ENCODE assay signal across 1 cellular context in genomic region chr2:112003585-112003984, GRCh38.
TF ChIP-seq lines count a peak whose summit lies in the region.

No MANE protein-coding gene starts in this region.

TF ChIP-seq in GM12878, 131 proteins besides CTCF, POLR2A, EP300 and RAD21:
- no peak for TF ChIP-seq MTA2 (IDR thresholded peaks at IDR 0.05; ENCODE audit: low read depth)
- no peak for TF ChIP-seq MTA3 (IDR thresholded peaks at IDR 0.05; ENCODE audit: borderline replicate concordance, low read length)
- no peak for TF ChIP-seq IRF4 (IDR thresholded peaks at IDR 0.05; ENCODE audit: low read depth, low read length)
- no peak for TF ChIP-seq DPF2 (IDR thresholded peaks at IDR 0.05)
- TF ChIP-seq MEF2B (IDR thresholded peaks at IDR 0.05; ENCODE audit: partially characterized antibody, poor library complexity, severe bottlenecking) = no peak
- TF ChIP-seq CBX5 (IDR thresholded peaks at IDR 0.05; ENCODE audit: low read depth) = no peak
- no peak for TF ChIP-seq SIX5 (IDR thresholded peaks at IDR 0.05; ENCODE audit: low read depth, low read length, severe bottlenecking)
- TF ChIP-seq RBBP5 (conservative IDR thresholded peaks at IDR 0.05) = no peak
- no peak for TF ChIP-seq GABPA (IDR thresholded peaks at IDR 0.05; ENCODE audit: low read depth)
- no peak for TF ChIP-seq ZZZ3 (IDR thresholded peaks at IDR 0.05; ENCODE audit: control insufficient read depth, insufficient read length, low read depth)
- TF ChIP-seq, protein P1, sequence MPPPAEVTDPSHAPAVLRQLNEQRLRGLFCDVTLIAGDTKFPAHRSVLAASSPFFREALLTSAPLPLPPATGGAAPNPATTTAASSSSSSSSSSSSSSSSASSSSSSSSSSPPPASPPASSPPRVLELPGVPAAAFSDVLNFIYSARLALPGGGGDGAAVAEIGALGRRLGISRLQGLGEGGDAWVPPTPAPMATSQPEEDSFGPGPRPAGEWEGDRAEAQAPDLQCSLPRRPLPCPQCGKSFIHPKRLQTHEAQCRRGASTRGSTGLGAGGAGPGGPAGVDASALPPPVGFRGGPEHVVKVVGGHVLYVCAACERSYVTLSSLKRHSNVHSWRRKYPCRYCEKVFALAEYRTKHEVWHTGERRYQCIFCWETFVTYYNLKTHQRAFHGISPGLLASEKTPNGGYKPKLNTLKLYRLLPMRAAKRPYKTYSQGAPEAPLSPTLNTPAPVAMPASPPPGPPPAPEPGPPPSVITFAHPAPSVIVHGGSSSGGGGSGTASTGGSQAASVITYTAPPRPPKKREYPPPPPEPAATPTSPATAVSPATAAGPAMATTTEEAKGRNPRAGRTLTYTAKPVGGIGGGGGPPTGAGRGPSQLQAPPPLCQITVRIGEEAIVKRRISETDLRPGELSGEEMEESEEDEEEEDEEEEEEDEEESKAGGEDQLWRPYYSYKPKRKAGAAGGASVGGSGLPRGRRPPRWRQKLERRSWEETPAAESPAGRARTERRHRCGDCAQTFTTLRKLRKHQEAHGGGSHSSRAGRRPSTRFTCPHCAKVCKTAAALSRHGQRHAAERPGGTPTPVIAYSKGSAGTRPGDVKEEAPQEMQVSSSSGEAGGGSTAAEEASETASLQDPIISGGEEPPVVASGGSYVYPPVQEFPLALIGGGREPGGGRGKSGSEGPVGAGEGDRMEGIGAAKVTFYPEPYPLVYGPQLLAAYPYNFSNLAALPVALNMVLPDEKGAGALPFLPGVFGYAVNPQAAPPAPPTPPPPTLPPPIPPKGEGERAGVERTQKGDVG (CRISPR knock-in tag; IDR thresholded peaks at IDR 0.05) = no peak
- TF ChIP-seq SREBF1 (IDR thresholded peaks at IDR 0.05; ENCODE audit: low read length) = no peak
- TF ChIP-seq SMC3 (IDR thresholded peaks at IDR 0.05; ENCODE audit: borderline replicate concordance, low read length) = no peak
- TF ChIP-seq SUPT20H (IDR thresholded peaks at IDR 0.05; ENCODE audit: borderline replicate concordance, control insufficient read depth, low read depth, low read length) = no peak
- peak in 1 of 2 experiments; percentile 25; a peak in 1 of 4 replicates for TF ChIP-seq BHLHE40 (IDR thresholded peaks at IDR 0.05; ENCODE audit: borderline replicate concordance in 1 of 2, low read depth in 2 of 2, low read length in 1 of 2)
- TF ChIP-seq RUNX3 (IDR thresholded peaks at IDR 0.05; ENCODE audit: low read length) = peak; percentile 22; the same call in 1 of the 2 replicates
- TF ChIP-seq, protein P2, sequence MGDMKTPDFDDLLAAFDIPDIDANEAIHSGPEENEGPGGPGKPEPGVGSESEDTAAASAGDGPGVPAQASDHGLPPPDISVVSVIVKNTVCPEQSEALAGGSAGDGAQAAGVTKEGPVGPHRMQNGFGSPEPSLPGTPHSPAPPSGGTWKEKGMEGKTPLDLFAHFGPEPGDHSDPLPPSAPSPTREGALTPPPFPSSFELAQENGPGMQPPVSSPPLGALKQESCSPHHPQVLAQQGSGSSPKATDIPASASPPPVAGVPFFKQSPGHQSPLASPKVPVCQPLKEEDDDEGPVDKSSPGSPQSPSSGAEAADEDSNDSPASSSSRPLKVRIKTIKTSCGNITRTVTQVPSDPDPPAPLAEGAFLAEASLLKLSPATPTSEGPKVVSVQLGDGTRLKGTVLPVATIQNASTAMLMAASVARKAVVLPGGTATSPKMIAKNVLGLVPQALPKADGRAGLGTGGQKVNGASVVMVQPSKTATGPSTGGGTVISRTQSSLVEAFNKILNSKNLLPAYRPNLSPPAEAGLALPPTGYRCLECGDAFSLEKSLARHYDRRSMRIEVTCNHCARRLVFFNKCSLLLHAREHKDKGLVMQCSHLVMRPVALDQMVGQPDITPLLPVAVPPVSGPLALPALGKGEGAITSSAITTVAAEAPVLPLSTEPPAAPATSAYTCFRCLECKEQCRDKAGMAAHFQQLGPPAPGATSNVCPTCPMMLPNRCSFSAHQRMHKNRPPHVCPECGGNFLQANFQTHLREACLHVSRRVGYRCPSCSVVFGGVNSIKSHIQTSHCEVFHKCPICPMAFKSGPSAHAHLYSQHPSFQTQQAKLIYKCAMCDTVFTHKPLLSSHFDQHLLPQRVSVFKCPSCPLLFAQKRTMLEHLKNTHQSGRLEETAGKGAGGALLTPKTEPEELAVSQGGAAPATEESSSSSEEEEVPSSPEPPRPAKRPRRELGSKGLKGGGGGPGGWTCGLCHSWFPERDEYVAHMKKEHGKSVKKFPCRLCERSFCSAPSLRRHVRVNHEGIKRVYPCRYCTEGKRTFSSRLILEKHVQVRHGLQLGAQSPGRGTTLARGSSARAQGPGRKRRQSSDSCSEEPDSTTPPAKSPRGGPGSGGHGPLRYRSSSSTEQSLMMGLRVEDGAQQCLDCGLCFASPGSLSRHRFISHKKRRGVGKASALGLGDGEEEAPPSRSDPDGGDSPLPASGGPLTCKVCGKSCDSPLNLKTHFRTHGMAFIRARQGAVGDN (IDR thresholded peaks at IDR 0.05) = 0 out of 2 replicates have a peak, but pooled peaks have one; percentile 15
- TF ChIP-seq SREBF2 (IDR thresholded peaks at IDR 0.05; ENCODE audit: low read length) = no peak
- no peak for TF ChIP-seq SRF (IDR thresholded peaks at IDR 0.05; ENCODE audit: low read depth in 2 of 2, low read length in 2 of 2)
- 0 out of 2 replicates have a peak, but pooled peaks have one; percentile 13 for TF ChIP-seq PAX5 (IDR thresholded peaks at IDR 0.05; ENCODE audit: borderline replicate concordance, low read depth, low read length)
- TF ChIP-seq EED (IDR thresholded peaks at IDR 0.05; ENCODE audit: low read depth) = peak; percentile 9; the same call in 1 of the 2 replicates
- TF ChIP-seq, protein P3, sequence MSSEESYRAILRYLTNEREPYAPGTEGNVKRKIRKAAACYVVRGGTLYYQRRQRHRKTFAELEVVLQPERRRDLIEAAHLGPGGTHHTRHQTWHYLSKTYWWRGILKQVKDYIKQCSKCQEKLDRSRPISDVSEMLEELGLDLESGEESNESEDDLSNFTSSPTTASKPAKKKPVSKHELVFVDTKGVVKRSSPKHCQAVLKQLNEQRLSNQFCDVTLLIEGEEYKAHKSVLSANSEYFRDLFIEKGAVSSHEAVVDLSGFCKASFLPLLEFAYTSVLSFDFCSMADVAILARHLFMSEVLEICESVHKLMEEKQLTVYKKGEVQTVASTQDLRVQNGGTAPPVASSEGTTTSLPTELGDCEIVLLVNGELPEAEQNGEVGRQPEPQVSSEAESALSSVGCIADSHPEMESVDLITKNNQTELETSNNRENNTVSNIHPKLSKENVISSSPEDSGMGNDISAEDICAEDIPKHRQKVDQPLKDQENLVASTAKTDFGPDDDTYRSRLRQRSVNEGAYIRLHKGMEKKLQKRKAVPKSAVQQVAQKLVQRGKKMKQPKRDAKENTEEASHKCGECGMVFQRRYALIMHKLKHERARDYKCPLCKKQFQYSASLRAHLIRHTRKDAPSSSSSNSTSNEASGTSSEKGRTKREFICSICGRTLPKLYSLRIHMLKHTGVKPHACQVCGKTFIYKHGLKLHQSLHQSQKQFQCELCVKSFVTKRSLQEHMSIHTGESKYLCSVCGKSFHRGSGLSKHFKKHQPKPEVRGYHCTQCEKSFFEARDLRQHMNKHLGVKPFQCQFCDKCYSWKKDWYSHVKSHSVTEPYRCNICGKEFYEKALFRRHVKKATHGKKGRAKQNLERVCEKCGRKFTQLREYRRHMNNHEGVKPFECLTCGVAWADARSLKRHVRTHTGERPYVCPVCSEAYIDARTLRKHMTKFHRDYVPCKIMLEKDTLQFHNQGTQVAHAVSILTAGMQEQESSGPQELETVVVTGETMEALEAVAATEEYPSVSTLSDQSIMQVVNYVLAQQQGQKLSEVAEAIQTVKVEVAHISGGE (CRISPR knock-in tag; IDR thresholded peaks at IDR 0.05) = no peak
- TF ChIP-seq, protein P4, sequence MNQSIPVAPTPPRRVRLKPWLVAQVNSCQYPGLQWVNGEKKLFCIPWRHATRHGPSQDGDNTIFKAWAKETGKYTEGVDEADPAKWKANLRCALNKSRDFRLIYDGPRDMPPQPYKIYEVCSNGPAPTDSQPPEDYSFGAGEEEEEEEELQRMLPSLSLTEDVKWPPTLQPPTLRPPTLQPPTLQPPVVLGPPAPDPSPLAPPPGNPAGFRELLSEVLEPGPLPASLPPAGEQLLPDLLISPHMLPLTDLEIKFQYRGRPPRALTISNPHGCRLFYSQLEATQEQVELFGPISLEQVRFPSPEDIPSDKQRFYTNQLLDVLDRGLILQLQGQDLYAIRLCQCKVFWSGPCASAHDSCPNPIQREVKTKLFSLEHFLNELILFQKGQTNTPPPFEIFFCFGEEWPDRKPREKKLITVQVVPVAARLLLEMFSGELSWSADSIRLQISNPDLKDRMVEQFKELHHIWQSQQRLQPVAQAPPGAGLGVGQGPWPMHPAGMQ (IDR thresholded peaks at IDR 0.05; ENCODE audit: borderline replicate concordance) = no peak
- TF ChIP-seq BCL3 (IDR thresholded peaks at IDR 0.05; ENCODE audit: borderline replicate concordance, insufficient read depth, low read depth, low read length, poor library complexity, severe bottlenecking) = no peak
- no peak for TF ChIP-seq NR2F1 (conservative IDR thresholded peaks at IDR 0.05)
- TF ChIP-seq MLLT1 (IDR thresholded peaks at IDR 0.05) = no peak
- TF ChIP-seq NRF1 (conservative IDR thresholded peaks at IDR 0.05; ENCODE audit: low read depth, low read length) = no peak
- TF ChIP-seq, protein P5, sequence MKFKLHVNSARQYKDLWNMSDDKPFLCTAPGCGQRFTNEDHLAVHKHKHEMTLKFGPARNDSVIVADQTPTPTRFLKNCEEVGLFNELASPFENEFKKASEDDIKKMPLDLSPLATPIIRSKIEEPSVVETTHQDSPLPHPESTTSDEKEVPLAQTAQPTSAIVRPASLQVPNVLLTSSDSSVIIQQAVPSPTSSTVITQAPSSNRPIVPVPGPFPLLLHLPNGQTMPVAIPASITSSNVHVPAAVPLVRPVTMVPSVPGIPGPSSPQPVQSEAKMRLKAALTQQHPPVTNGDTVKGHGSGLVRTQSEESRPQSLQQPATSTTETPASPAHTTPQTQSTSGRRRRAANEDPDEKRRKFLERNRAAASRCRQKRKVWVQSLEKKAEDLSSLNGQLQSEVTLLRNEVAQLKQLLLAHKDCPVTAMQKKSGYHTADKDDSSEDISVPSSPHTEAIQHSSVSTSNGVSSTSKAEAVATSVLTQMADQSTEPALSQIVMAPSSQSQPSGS (IDR thresholded peaks at IDR 0.05; ENCODE audit: low read length) = no peak
